8 cellular contexts compared by ENCODE assay signal in the genomic region with DNA sequence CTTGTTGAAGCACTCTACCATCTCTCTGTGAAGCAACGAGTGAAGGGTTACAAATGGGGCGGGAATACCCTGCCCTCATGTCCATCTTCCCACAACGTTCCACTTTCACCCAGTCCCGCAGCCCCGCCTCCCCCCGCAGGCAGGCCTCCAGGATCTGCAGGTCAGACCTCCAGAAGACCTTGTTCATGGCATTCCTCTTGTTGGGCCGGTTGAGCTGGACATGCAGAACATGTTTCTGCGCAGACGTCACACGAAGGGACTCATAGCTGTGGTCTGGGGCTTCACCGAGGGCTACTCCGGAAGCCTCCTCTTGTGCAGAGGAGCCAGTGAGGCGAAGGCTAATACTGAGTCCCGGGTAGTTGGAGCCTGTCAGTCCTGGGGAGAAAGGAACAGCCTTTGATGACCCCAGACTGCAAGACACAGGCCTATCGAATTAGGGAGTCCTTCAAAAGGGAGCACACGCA. TPM values are rescaled to one million over a fixed set of nuclear protein-coding genes. Genes with fewer than 3 reads are reported as not detected.
A peak's percentile ranks its signal among the peaks of the same experiment; 100 is the strongest.
DNase-seq lines count a peak whose midpoint lies in the region; ATAC-seq, FAIRE-seq and TF ChIP-seq lines count a peak whose summit lies in the region.

No MANE protein-coding gene starts in this region.

- H3K4me3 Mint-ChIP-seq in Caco-2 (ENCODE audit: unreplicated experiment), result peak overlapping the region; percentile 71
- H3K4me3 Mint-ChIP-seq in central memory CD8-positive, alpha-beta T cell, result peak overlapping the region; percentile 86

- intact Hi-C loops in Caco-2 (cut with micrococcal nuclease; ENCODE audit: unreplicated experiment), result loop anchor here (1.0 to 2.0 kb wide), 2 partner anchors 32 to 100 kb away; a partner anchor contains a TSS

- DNase-seq in Caco-2 (peak; percentile 91 to 96), GM19239 (ENCODE audit: insufficient read length, low spot score) (peak; percentile 71), Peyer's patch (peak; percentile 54 to 83 (median 75)), keratinocyte (ENCODE audit: low read depth, low spot score) (no peak), smooth muscle cell of the brain vasculature (ENCODE audit: low read depth, low spot score) (peak; percentile 59), NCI-H446 treated with DMSO at 0.1 percent for 48 hours (lab: John Stamatoyannopoulos, UW) (no peak)
- no peak for DNase-seq in central memory CD8-positive, alpha-beta T cell (ENCODE audit: low spot score in 2 of 2)

- TF ChIP-seq CTCF in Caco-2 (IDR thresholded peaks at IDR 0.05; ENCODE audit: insufficient read depth in 1 of 2, low read depth in 1 of 2, low read length in 1 of 2, severe bottlenecking in 1 of 2, unreplicated experiment in 1 of 2), result no peak
- TF ChIP-seq CTCF in Peyer's patch (IDR thresholded peaks at IDR 0.05), result no peak
- no peak for TF ChIP-seq CTCF in keratinocyte (optimal IDR thresholded peaks at IDR 0.05 in 1 of 3, IDR thresholded peaks at IDR 0.05 in 1 of 3, conservative IDR thresholded peaks at IDR 0.05 in 1 of 3; ENCODE audit: extremely low read depth in 1 of 3, insufficient read depth in 2 of 3, low read length in 3 of 3)

- dilution Hi-C loops in keratinocyte (cut with MboI; ENCODE audit: extremely low pct_ligation_motif_present, low sequenced_read_pairs), result no loop called here

- H3K4me1 ChIP-seq in Caco-2, result peaks cover 22% of the 10 kb centered on the region
- peaks cover 0 to 34% (median 4%) of the 10 kb centered on the region in 4 donors for H3K4me1 ChIP-seq in Peyer's patch
- H3K4me1 ChIP-seq in keratinocyte (ENCODE audit: control insufficient read depth, extremely low read depth, insufficient read depth, low read length), result peaks cover 22% of the 10 kb centered on the region

- H3K27me3 ChIP-seq in Caco-2 (replicated peaks; ENCODE audit: control insufficient read depth, insufficient read depth, low read length) (no peaks in the 10 kb centered on the region), Peyer's patch (no peaks in the 10 kb centered on the region), keratinocyte (ENCODE audit: control insufficient read depth, extremely low read depth, insufficient read depth, low read length) (no peaks in the 10 kb centered on the region)

- H3K4me3 ChIP-seq in Caco-2 (ENCODE audit: low read depth, low read length), result peak overlapping the region; percentile 72
- peak overlapping the region; percentile 58 to 74 (median 68) for H3K4me3 ChIP-seq in Peyer's patch
- peak overlapping the region; percentile 53 to 77 (median 63) for H3K4me3 ChIP-seq in keratinocyte (ENCODE audit: control insufficient read depth in 2 of 3, extremely low read depth in 1 of 3, insufficient read depth in 2 of 3, low read depth in 1 of 3, low read length in 3 of 3)

- H3K4me2 ChIP-seq in keratinocyte (ENCODE audit: control insufficient read depth, extremely low read depth, insufficient read depth, low read depth, low read length), result peak overlapping the region; percentile 81

- peaks cover 2% of the 10 kb centered on the region for H3K9me1 ChIP-seq in keratinocyte (ENCODE audit: control insufficient read depth, extremely low read depth, insufficient read depth, low read length)

- peak overlapping the region; percentile 77 for H3K9ac ChIP-seq in keratinocyte (ENCODE audit: control insufficient read depth, extremely low read depth, insufficient read depth, low read length)

- H3K27ac Mint-ChIP-seq in Caco-2 (ENCODE audit: unreplicated experiment), result peak overlapping the region; percentile 97
- peak overlapping the region; percentile 89 for H3K27ac Mint-ChIP-seq in central memory CD8-positive, alpha-beta T cell (ENCODE audit: low read depth)

- peak overlapping the region; percentile 84 to 95 (median 90) for H3K27ac ChIP-seq in Peyer's patch
- H3K27ac ChIP-seq in keratinocyte (ENCODE audit: control insufficient read depth, insufficient read depth, low read length), result peak overlapping the region; percentile 73

- peak; percentile 44 for ATAC-seq in HG03159 (IDR thresholded peaks at IDR 0.05; ENCODE audit: unreplicated experiment)
- peak; percentile 12 for ATAC-seq in central memory CD8-positive, alpha-beta T cell (replicated peaks; ENCODE audit: extremely low read depth, poor library complexity, severe bottlenecking)

- POLR2A ChIA-PET in Caco-2 (lab: Charles Lee), result interaction anchor here (0.5 to 3.1 kb wide), 12 partner anchors 9 to 428 kb away, joined by 3 to 33 read pairs (median 4); a partner anchor contains a TSS

- peaks cover 1% of the 10 kb centered on the region; the same call in 1 of the 2 replicates for H3K36me3 ChIP-seq in Caco-2 (ENCODE audit: control insufficient read depth, insufficient read depth, low read length)
- H3K36me3 ChIP-seq in Peyer's patch, result peaks cover 0 to 33% (median 0%) of the 10 kb centered on the region in 3 donors
- peaks cover 4 to 7% of the 10 kb centered on the region in 2 experiments for H3K36me3 ChIP-seq in keratinocyte (ENCODE audit: control insufficient read depth in 2 of 2, extremely low read depth in 1 of 2, insufficient read depth in 2 of 2, low read length in 2 of 2)

- H2AFZ ChIP-seq in keratinocyte (ENCODE audit: control insufficient read depth, low read length), result peak overlapping the region; percentile 92

- no peaks in the 10 kb centered on the region for H3K27me3 Mint-ChIP-seq in Caco-2 (ENCODE audit: insufficient read depth, unreplicated experiment)
- no peaks in the 10 kb centered on the region for H3K27me3 Mint-ChIP-seq in central memory CD8-positive, alpha-beta T cell

- peaks cover 95% of the 10 kb centered on the region for H3K36me3 Mint-ChIP-seq in Caco-2 (ENCODE audit: insufficient read depth, unreplicated experiment)
- H3K36me3 Mint-ChIP-seq in central memory CD8-positive, alpha-beta T cell (ENCODE audit: insufficient read depth), result peaks cover 35% of the 10 kb centered on the region

- H3K4me1 Mint-ChIP-seq in Caco-2 (ENCODE audit: low read depth, unreplicated experiment), result peaks cover 13% of the 10 kb centered on the region
- H3K4me1 Mint-ChIP-seq in central memory CD8-positive, alpha-beta T cell, result peaks cover 33% of the 10 kb centered on the region

- H3K79me2 ChIP-seq in keratinocyte (ENCODE audit: control insufficient read depth, insufficient read depth, low read length), result no peaks in the 10 kb centered on the region

- TF ChIP-seq POLR2A in Peyer's patch (IDR thresholded peaks at IDR 0.05), result peak in 1 of 2 donors; percentile 18

- CTCF ChIA-PET in Caco-2 (lab: Charles Lee), result interaction anchor here (1.0 to 1.8 kb wide), 3 partner anchors 12 to 197 kb away, joined by 3 to 8 read pairs (median 4); a partner anchor contains a TSS

- FAIRE-seq in GM19239 (lab: Jason Lieb, UNC) (no peak), keratinocyte (lab: Jason Lieb, UNC) (peak; percentile 51)

- H3K9me3 Mint-ChIP-seq in Caco-2 (ENCODE audit: unreplicated experiment), result no peaks in the 10 kb centered on the region
- no peaks in the 10 kb centered on the region for H3K9me3 Mint-ChIP-seq in central memory CD8-positive, alpha-beta T cell

- BruUV-seq in Caco-2 (replicated peaks; lab: Mats Ljungman, UMichigan), result TSS peak; percentile 66

- H4K20me1 ChIP-seq in keratinocyte (ENCODE audit: control insufficient read depth, extremely low read depth, insufficient read depth, low read length), result no peaks in the 10 kb centered on the region

- H3K9me3 ChIP-seq in Caco-2 (no peaks in the 10 kb centered on the region), Peyer's patch (no peaks in the 10 kb centered on the region), keratinocyte (ENCODE audit: control insufficient read depth, low read depth, low read length) (no peaks in the 10 kb centered on the region)

RNA-seq across cellular contexts. Expression of a gene that starts 0.4 kb away (rescaled TPM):
- total RNA-seq in Caco-2 (2022) (150 and 163 TPM in 2 replicates), Peyer's patch (100 to 1,000 TPM; 138 to 276 (median 156) TPM)
- 64.9 to 85.5 TPM (median 72.1 TPM) in 3 replicates for polyA plus RNA-seq in keratinocyte
- 32.1 TPM for polyA plus RNA-seq in keratinocyte (2011; ENCODE audit: low read depth)
- polyA plus RNA-seq in keratinocyte (2011; cell fraction: cytosol; rRNA removed), result 46.8 and 72.4 TPM in 2 replicates
- polyA plus RNA-seq in keratinocyte (2011; cell fraction: nucleus; rRNA removed), result 40.6 and 53.7 TPM in 2 replicates
- 87.0 and 145 TPM in 2 replicates for polyA plus RNA-seq in keratinocyte (2012; ENCODE audit: low replicate concordance)
- polyA minus RNA-seq in keratinocyte, result 48.7 to 107 TPM (median 62.3 TPM) in 3 replicates
- polyA minus RNA-seq in keratinocyte (2011; cell fraction: cytosol; rRNA and poly(A)+ RNA removed), result 51.2 TPM
- 10.2 and 16.0 TPM in 2 replicates for polyA minus RNA-seq in keratinocyte (2011; cell fraction: nucleus; rRNA and poly(A)+ RNA removed)

RNA-seq across cellular contexts. Expression of a gene that starts 18.4 kb away (rescaled TPM):
- total RNA-seq in Caco-2 (2022) (1.6 and 2.2 TPM in 2 replicates), Peyer's patch (1,000 to 10,000 TPM; 1,215 to 4,170 (median 2,579) TPM)
- polyA plus RNA-seq in keratinocyte, result 0.11 to 0.30 TPM (median 0.13 TPM) in 3 replicates
- 0.86 TPM for polyA plus RNA-seq in keratinocyte (2011; ENCODE audit: low read depth)
- 0.13 TPM in 1 of 2 replicates, not detected in the other for polyA plus RNA-seq in keratinocyte (2011; cell fraction: cytosol; rRNA removed)
- polyA plus RNA-seq in keratinocyte (2011; cell fraction: nucleus; rRNA removed), result 0.71 and 1.1 TPM in 2 replicates
- polyA plus RNA-seq in keratinocyte (2012; ENCODE audit: low replicate concordance), result 1.5 TPM in 1 of 2 replicates, not detected in the other
- polyA minus RNA-seq in keratinocyte, result not detected in 3 replicates
- not detected for polyA minus RNA-seq in keratinocyte (2011; cell fraction: cytosol; rRNA and poly(A)+ RNA removed)
- polyA minus RNA-seq in keratinocyte (2011; cell fraction: nucleus; rRNA and poly(A)+ RNA removed), result not detected in 2 replicates

RNA-seq across cellular contexts. Expression of a gene that starts 18.6 kb away (rescaled TPM):
- total RNA-seq in Caco-2 (2022), result 443 and 446 TPM in 2 replicates
- total RNA-seq in Peyer's patch, result 100 to 1,000 TPM; 149 to 229 (median 186) TPM
- polyA plus RNA-seq in keratinocyte, result 144 to 343 TPM (median 308 TPM) in 3 replicates
- 166 TPM for polyA plus RNA-seq in keratinocyte (2011; ENCODE audit: low read depth)
- 208 and 259 TPM in 2 replicates for polyA plus RNA-seq in keratinocyte (2011; cell fraction: cytosol; rRNA removed)
- 347 and 351 TPM in 2 replicates for polyA plus RNA-seq in keratinocyte (2011; cell fraction: nucleus; rRNA removed)
- 163 and 328 TPM in 2 replicates for polyA plus RNA-seq in keratinocyte (2012; ENCODE audit: low replicate concordance)
- polyA minus RNA-seq in keratinocyte, result 254 to 505 TPM (median 341 TPM) in 3 replicates
- polyA minus RNA-seq in keratinocyte (2011; cell fraction: cytosol; rRNA and poly(A)+ RNA removed), result 170 TPM
- polyA minus RNA-seq in keratinocyte (2011; cell fraction: nucleus; rRNA and poly(A)+ RNA removed), result 135 and 210 TPM in 2 replicates

RNA-seq across cellular contexts. Expression of a gene that starts 42.2 kb away (rescaled TPM):
- total RNA-seq in Caco-2 (2022) (not detected in 2 replicates), Peyer's patch (not detected)
- polyA plus RNA-seq in keratinocyte, result 1,330 to 7,133 TPM (median 1,668 TPM) in 3 replicates
- 2,078 TPM for polyA plus RNA-seq in keratinocyte (2011; ENCODE audit: low read depth)
- 1,317 and 3,328 TPM in 2 replicates for polyA plus RNA-seq in keratinocyte (2011; cell fraction: cytosol; rRNA removed)
- polyA plus RNA-seq in keratinocyte (2011; cell fraction: nucleus; rRNA removed), result 746 and 1,115 TPM in 2 replicates
- polyA plus RNA-seq in keratinocyte (2012; ENCODE audit: low replicate concordance), result 3,308 and 8,816 TPM in 2 replicates
- polyA minus RNA-seq in keratinocyte, result 127 to 666 TPM (median 341 TPM) in 3 replicates
- polyA minus RNA-seq in keratinocyte (2011; cell fraction: cytosol; rRNA and poly(A)+ RNA removed), result 1,769 TPM
- 213 and 279 TPM in 2 replicates for polyA minus RNA-seq in keratinocyte (2011; cell fraction: nucleus; rRNA and poly(A)+ RNA removed)

RNA-seq across cellular contexts. Expression of a gene that starts 46.9 kb away (rescaled TPM):
- 1.5 and 1.9 TPM in 2 replicates for total RNA-seq in Caco-2 (2022)
- total RNA-seq in Peyer's patch, result 10 to 100 TPM in 1 of 4 donors, 1 to 10 TPM in 3; 4.6 to 22.3 (median 7.2) TPM
- polyA plus RNA-seq in keratinocyte, result 3.2 to 6.3 TPM (median 4.3 TPM) in 3 replicates
- 1.1 TPM for polyA plus RNA-seq in keratinocyte (2011; ENCODE audit: low read depth)
- polyA plus RNA-seq in keratinocyte (2011; cell fraction: cytosol; rRNA removed), result 2.9 and 4.0 TPM in 2 replicates
- polyA plus RNA-seq in keratinocyte (2011; cell fraction: nucleus; rRNA removed), result 3.6 and 4.3 TPM in 2 replicates
- 2.2 and 5.0 TPM in 2 replicates for polyA plus RNA-seq in keratinocyte (2012; ENCODE audit: low replicate concordance)
- polyA minus RNA-seq in keratinocyte, result 2.9 to 9.5 TPM (median 3.2 TPM) in 3 replicates
- polyA minus RNA-seq in keratinocyte (2011; cell fraction: cytosol; rRNA and poly(A)+ RNA removed), result 1.3 TPM
- 1.3 and 2.3 TPM in 2 replicates for polyA minus RNA-seq in keratinocyte (2011; cell fraction: nucleus; rRNA and poly(A)+ RNA removed)

Comparison
In these comparisons a context has a peak if more than half of its experiments do, and no peak if none do; other contexts are left out.
1. DNase-seq: peak in Caco-2 (2 of 2), GM19239 (single experiment), Peyer's patch (3 of 3) and smooth muscle cell of the brain vasculature (single experiment); none in central memory CD8-positive, alpha-beta T cell (0 of 2), keratinocyte (single experiment) and NCI-H446 treated with DMSO at 0.1 percent for 48 hours (single experiment).
2. RNA of a gene that starts 18.4 kb away (total RNA-seq): 1,215 to 4,170 TPM in Peyer's patch; 1.6 to 2.2 TPM in Caco-2; every median in the first group is over 100 times any median in the second.
3. Peak in every context shown above with its lines, with median percentiles within 50 percentile points of each other: H3K4me3 ChIP-seq.